In genomic region chr20:61899971-61900370, GRCh38 we compare ENCODE assay signal across 27 cellular contexts.
DNase-seq lines count a peak whose midpoint lies in the region; ATAC-seq and TF ChIP-seq lines count a peak whose summit lies in the region.
"Had no signal": no experiment of that assay in that cellular context is flagged by ENCODE, and none has a peak within 500 bp of the region (broad histone marks: within the 10 kb centered on the region; RNA-seq: fewer than 3 reads in every experiment).

No MANE protein-coding gene starts in this region.

- H3K36me3 ChIP-seq in left ventricle myocardium inferior: no peaks in the 10 kb centered on the region
- H3K36me3 ChIP-seq: esophagus muscularis mucosa, suprapubic skin, upper lobe of right lung had no signal

- no peak for TF ChIP-seq CTCF in left ventricle myocardium inferior (IDR thresholded peaks at IDR 0.05; ENCODE audit: borderline replicate concordance)

- no peak overlapping the region for H3K27ac ChIP-seq in left ventricle myocardium inferior (replicated peaks)
- H3K27ac ChIP-seq: body of pancreas, esophagus muscularis mucosa, GM23248, HL-60, PC-9, psoas muscle, skin epidermis, suprapubic skin, upper lobe of right lung had no signal

- H3K4me3 ChIP-seq in left ventricle myocardium inferior: no peak overlapping the region
- H3K4me3 ChIP-seq: body of pancreas, esophagus muscularis mucosa, GM23248, PC-9, psoas muscle, skin epidermis, suprapubic skin, upper lobe of right lung had no signal

- peaks cover 86% of the 10 kb centered on the region for H3K27me3 ChIP-seq in left ventricle myocardium inferior (ENCODE audit: low read depth)
- H3K27me3 ChIP-seq: body of pancreas had no signal

- DNase-seq in Right ventricle myocardium superior: peak; percentile 24
- DNase-seq in left ventricle myocardium inferior: no peak
- DNase-seq in cerebellar cortex (ENCODE audit: low spot score): peak; percentile 28
- peak; percentile 32 for DNase-seq in midbrain (lab: John Stamatoyannopoulos, UW)
- DNase-seq in superior temporal gyrus (ENCODE audit: extremely low spot score): peak; percentile 8
- DNase-seq in mesenteric fat pad (ENCODE audit: low spot score): no peak
- DNase-seq: 8988T; activated CD4-positive, alpha-beta T cell treated with anti-CD3 and anti-CD28 coated beads, Interleukin-2, amount 50 U/mL, for 48 hours; activated CD4-positive, CD25-positive, alpha-beta regulatory T cell treated with anti-CD3 and anti-CD28 coated beads, Interleukin-2, amount 50 U/mL, for 72 hours; activated naive CD4-positive, alpha-beta T cell treated with Interleukin-2 at 50 U/mL for 16 hours; body of pancreas; cerebellar nuclear complex; foreskin fibroblast; GM23248; NCI-H1417; NCI-H2029; NCI-H526; PC-9; stimulated activated naive CD4-positive, alpha-beta T cell; upper lobe of right lung had no signal

- no peaks in the 10 kb centered on the region for H3K4me1 ChIP-seq in left ventricle myocardium inferior
- H3K4me1 ChIP-seq: psoas muscle, upper lobe of right lung had no signal

- no peaks in the 10 kb centered on the region for H3K9me3 ChIP-seq in left ventricle myocardium inferior (replicated peaks)
- H3K9me3 ChIP-seq: body of pancreas, esophagus muscularis mucosa, psoas muscle, suprapubic skin, upper lobe of right lung had no signal

- ATAC-seq in Right ventricle myocardium superior (ENCODE audit: poor library complexity) (no peak), HG03159 (IDR thresholded peaks at IDR 0.05; ENCODE audit: unreplicated experiment) (no peak), GM21786 (IDR thresholded peaks at IDR 0.05; ENCODE audit: unreplicated experiment) (no peak)
- ATAC-seq: body of pancreas, psoas muscle, upper lobe of right lung had no signal

- intact Hi-C loops in Right ventricle myocardium superior (cut with DNase I) (no loop called here), left ventricle myocardium inferior (cut with micrococcal nuclease) (no loop called here)

Comparison
In these comparisons a context has a peak if more than half of its experiments do, and no peak if none do; other contexts are left out.
1. DNase-seq: peak in Right ventricle myocardium superior (single experiment), cerebellar cortex (single experiment), midbrain (single experiment) and superior temporal gyrus (single experiment); none in left ventricle myocardium inferior (single experiment) and mesenteric fat pad (single experiment).